ENCODE assay signal across 1 cellular context in genomic region chr14:99772371-99773283, GRCh38.
TF ChIP-seq lines count a peak whose summit lies in the region.

No MANE protein-coding gene starts in this region.

TF ChIP-seq in GM12878, 131 proteins besides CTCF, POLR2A, EP300 and RAD21 (continued from another document):
- TF ChIP-seq CUX1 (IDR thresholded peaks at IDR 0.05; ENCODE audit: insufficient replicate concordance, low read depth, low read length) (no peak), MYB (IDR thresholded peaks at IDR 0.05; ENCODE audit: borderline replicate concordance, low read depth, low read length) (no peak), NFXL1 (IDR thresholded peaks at IDR 0.05; ENCODE audit: borderline replicate concordance) (no peak), IKZF1 (conservative IDR thresholded peaks at IDR 0.05) (no peak), MEF2B (IDR thresholded peaks at IDR 0.05; ENCODE audit: partially characterized antibody, poor library complexity, severe bottlenecking) (no peak), SUZ12 (IDR thresholded peaks at IDR 0.05; ENCODE audit: unreplicated experiment) (no peak), LARP7 (IDR thresholded peaks at IDR 0.05) (no peak), ATF7 (IDR thresholded peaks at IDR 0.05; ENCODE audit: low read depth) (no peak), BCLAF1 (IDR thresholded peaks at IDR 0.05) (no peak), SIN3A (IDR thresholded peaks at IDR 0.05; ENCODE audit: low read depth, low read length) (no peak), ZNF217 (IDR thresholded peaks at IDR 0.05) (no peak), SREBF1 (IDR thresholded peaks at IDR 0.05; ENCODE audit: low read length) (no peak), TARDBP (IDR thresholded peaks at IDR 0.05; ENCODE audit: borderline replicate concordance) (no peak)
- TF ChIP-seq, protein P1, sequence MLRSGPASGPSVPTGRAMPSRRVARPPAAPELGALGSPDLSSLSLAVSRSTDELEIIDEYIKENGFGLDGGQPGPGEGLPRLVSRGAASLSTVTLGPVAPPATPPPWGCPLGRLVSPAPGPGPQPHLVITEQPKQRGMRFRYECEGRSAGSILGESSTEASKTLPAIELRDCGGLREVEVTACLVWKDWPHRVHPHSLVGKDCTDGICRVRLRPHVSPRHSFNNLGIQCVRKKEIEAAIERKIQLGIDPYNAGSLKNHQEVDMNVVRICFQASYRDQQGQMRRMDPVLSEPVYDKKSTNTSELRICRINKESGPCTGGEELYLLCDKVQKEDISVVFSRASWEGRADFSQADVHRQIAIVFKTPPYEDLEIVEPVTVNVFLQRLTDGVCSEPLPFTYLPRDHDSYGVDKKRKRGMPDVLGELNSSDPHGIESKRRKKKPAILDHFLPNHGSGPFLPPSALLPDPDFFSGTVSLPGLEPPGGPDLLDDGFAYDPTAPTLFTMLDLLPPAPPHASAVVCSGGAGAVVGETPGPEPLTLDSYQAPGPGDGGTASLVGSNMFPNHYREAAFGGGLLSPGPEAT (IDR thresholded peaks at IDR 0.05; ENCODE audit: low read depth): no peak
- TF ChIP-seq, protein P2, sequence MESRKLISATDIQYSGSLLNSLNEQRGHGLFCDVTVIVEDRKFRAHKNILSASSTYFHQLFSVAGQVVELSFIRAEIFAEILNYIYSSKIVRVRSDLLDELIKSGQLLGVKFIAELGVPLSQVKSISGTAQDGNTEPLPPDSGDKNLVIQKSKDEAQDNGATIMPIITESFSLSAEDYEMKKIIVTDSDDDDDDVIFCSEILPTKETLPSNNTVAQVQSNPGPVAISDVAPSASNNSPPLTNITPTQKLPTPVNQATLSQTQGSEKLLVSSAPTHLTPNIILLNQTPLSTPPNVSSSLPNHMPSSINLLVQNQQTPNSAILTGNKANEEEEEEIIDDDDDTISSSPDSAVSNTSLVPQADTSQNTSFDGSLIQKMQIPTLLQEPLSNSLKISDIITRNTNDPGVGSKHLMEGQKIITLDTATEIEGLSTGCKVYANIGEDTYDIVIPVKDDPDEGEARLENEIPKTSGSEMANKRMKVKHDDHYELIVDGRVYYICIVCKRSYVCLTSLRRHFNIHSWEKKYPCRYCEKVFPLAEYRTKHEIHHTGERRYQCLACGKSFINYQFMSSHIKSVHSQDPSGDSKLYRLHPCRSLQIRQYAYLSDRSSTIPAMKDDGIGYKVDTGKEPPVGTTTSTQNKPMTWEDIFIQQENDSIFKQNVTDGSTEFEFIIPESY (IDR thresholded peaks at IDR 0.05): no peak
TF ChIP-seq in GM12878: peak in this region for 0.
